ENCODE assay signal across 16 cellular contexts in genomic region chr3:37326144-37326543, GRCh38.
DNase-seq lines count a peak whose midpoint lies in the region; ATAC-seq and TF ChIP-seq lines count a peak whose summit lies in the region.
"Had no signal": no experiment of that assay in that cellular context is flagged by ENCODE, and none has a peak within 500 bp of the region (broad histone marks: within the 10 kb centered on the region; RNA-seq: fewer than 3 reads in every experiment).

No MANE protein-coding gene starts in this region.

- H3K27ac Mint-ChIP-seq in CD4-positive, CD25-positive, alpha-beta regulatory T cell, result peak overlapping the region in 2 of 3 donors; percentile 47 to 76
- peak overlapping the region; percentile 2 to 77 (median 66) for H3K27ac Mint-ChIP-seq in CD8-positive, alpha-beta memory T cell
- peak overlapping the region; percentile 35 to 83 for H3K27ac Mint-ChIP-seq in effector memory CD8-positive, alpha-beta T cell
- no peak overlapping the region for H3K27ac Mint-ChIP-seq in neural progenitor cell
- H3K27ac Mint-ChIP-seq in activated naive CD8-positive, alpha-beta T cell treated with anti-CD3 and anti-CD28 coated beads, Interleukin-2, amount 50 U/mL, for 24 hours, result no peak overlapping the region

- H3K27me3 ChIP-seq in CD4-positive, CD25-positive, alpha-beta regulatory T cell (ENCODE audit: control insufficient read depth, insufficient read depth, low read length), result no peaks in the 10 kb centered on the region
- no peaks in the 10 kb centered on the region for H3K27me3 ChIP-seq in CD8-positive, alpha-beta memory T cell (ENCODE audit: insufficient read depth, low read length, poor library complexity, severe bottlenecking)
- H3K27me3 ChIP-seq in neural progenitor cell, result no peaks in the 10 kb centered on the region

- no peaks in the 10 kb centered on the region for H3K27me3 Mint-ChIP-seq in CD4-positive, CD25-positive, alpha-beta regulatory T cell
- no peaks in the 10 kb centered on the region for H3K27me3 Mint-ChIP-seq in CD8-positive, alpha-beta memory T cell
- no peaks in the 10 kb centered on the region for H3K27me3 Mint-ChIP-seq in effector memory CD8-positive, alpha-beta T cell
- H3K27me3 Mint-ChIP-seq in neural progenitor cell (ENCODE audit: insufficient read depth, low read depth), result no peaks in the 10 kb centered on the region
- H3K27me3 Mint-ChIP-seq in activated naive CD8-positive, alpha-beta T cell treated with anti-CD3 and anti-CD28 coated beads, Interleukin-2, amount 50 U/mL, for 24 hours, result no peaks in the 10 kb centered on the region

- POLR2A ChIA-PET in CD8-positive, alpha-beta memory T cell (lab: Charles Lee), result no interaction called here

- no peaks in the 10 kb centered on the region for H3K9me3 ChIP-seq in CD4-positive, CD25-positive, alpha-beta regulatory T cell (ENCODE audit: control insufficient read depth in 2 of 2, low read length in 2 of 2)
- no peaks in the 10 kb centered on the region for H3K9me3 ChIP-seq in CD8-positive, alpha-beta memory T cell (ENCODE audit: low read length)
- H3K9me3 ChIP-seq in neural progenitor cell (ENCODE audit: low read depth), result no peaks in the 10 kb centered on the region

- no peaks in the 10 kb centered on the region for H3K4me1 ChIP-seq in CD4-positive, CD25-positive, alpha-beta regulatory T cell (ENCODE audit: control insufficient read depth, insufficient read depth, low read length, poor library complexity, severe bottlenecking)
- H3K4me1 ChIP-seq in CD8-positive, alpha-beta memory T cell (ENCODE audit: insufficient read depth, low read length), result no peaks in the 10 kb centered on the region
- H3K4me1 ChIP-seq in neural progenitor cell, result peaks cover 16% of the 10 kb centered on the region

- H3K36me3 Mint-ChIP-seq in CD4-positive, CD25-positive, alpha-beta regulatory T cell, result peaks cover 76% of the 10 kb centered on the region
- peaks cover 23 to 93% (median 59%) of the 10 kb centered on the region in 3 donors for H3K36me3 Mint-ChIP-seq in CD8-positive, alpha-beta memory T cell
- H3K36me3 Mint-ChIP-seq in effector memory CD8-positive, alpha-beta T cell (ENCODE audit: insufficient read depth), result peaks cover 88% of the 10 kb centered on the region
- peaks cover 38% of the 10 kb centered on the region for H3K36me3 Mint-ChIP-seq in neural progenitor cell
- peaks cover 71% of the 10 kb centered on the region for H3K36me3 Mint-ChIP-seq in activated naive CD8-positive, alpha-beta T cell treated with anti-CD3 and anti-CD28 coated beads, Interleukin-2, amount 50 U/mL, for 24 hours (ENCODE audit: low read depth)

- H3K79me2 ChIP-seq in neural progenitor cell (ENCODE audit: low read depth), result no peaks in the 10 kb centered on the region

- no peak overlapping the region for H3K4me3 Mint-ChIP-seq in CD4-positive, CD25-positive, alpha-beta regulatory T cell
- H3K4me3 Mint-ChIP-seq in CD8-positive, alpha-beta memory T cell, result no peak overlapping the region
- no peak overlapping the region for H3K4me3 Mint-ChIP-seq in effector memory CD8-positive, alpha-beta T cell
- no peak overlapping the region for H3K4me3 Mint-ChIP-seq in neural progenitor cell
- no peak overlapping the region for H3K4me3 Mint-ChIP-seq in activated naive CD8-positive, alpha-beta T cell treated with anti-CD3 and anti-CD28 coated beads, Interleukin-2, amount 50 U/mL, for 24 hours

- no peaks in the 10 kb centered on the region for H3F3A ChIP-seq in neural progenitor cell (ENCODE audit: low read depth)

- no peak overlapping the region for H3K9ac ChIP-seq in neural progenitor cell

- no peak overlapping the region for H3K27ac ChIP-seq in CD4-positive, CD25-positive, alpha-beta regulatory T cell (ENCODE audit: insufficient read depth, low read length, poor library complexity, severe bottlenecking)
- H3K27ac ChIP-seq in CD8-positive, alpha-beta memory T cell (ENCODE audit: low read depth, low read length), result no peak overlapping the region
- peak overlapping the region; percentile 4 for H3K27ac ChIP-seq in neural progenitor cell

- no peak overlapping the region for H3K4me3 ChIP-seq in CD4-positive, CD25-positive, alpha-beta regulatory T cell (ENCODE audit: low read depth, low read length)
- no peak overlapping the region for H3K4me3 ChIP-seq in CD8-positive, alpha-beta memory T cell (ENCODE audit: low read length)
- H3K4me3 ChIP-seq in neural progenitor cell, result no peak overlapping the region

- CTCF ChIA-PET in CD8-positive, alpha-beta memory T cell (lab: Charles Lee), result no interaction called here

- no peak for TF ChIP-seq CTCF in neural progenitor cell (IDR thresholded peaks at IDR 0.05)

- no peak for ATAC-seq in CD4-positive, CD25-positive, alpha-beta regulatory T cell (ENCODE audit: low read depth in 2 of 2)
- ATAC-seq in effector memory CD8-positive, alpha-beta T cell (replicated peaks), result no peak
- no peak for ATAC-seq in HG02610 (IDR thresholded peaks at IDR 0.05; ENCODE audit: unreplicated experiment)
- ATAC-seq in activated naive CD8-positive, alpha-beta T cell treated with anti-CD3 and anti-CD28 coated beads, Interleukin-2, amount 50 U/mL, for 24 hours, result no peak

- H3K36me3 ChIP-seq in CD4-positive, CD25-positive, alpha-beta regulatory T cell (ENCODE audit: control insufficient read depth, insufficient read depth, low read length), result peaks cover 71% of the 10 kb centered on the region
- H3K36me3 ChIP-seq in CD8-positive, alpha-beta memory T cell (ENCODE audit: insufficient read depth, low read length), result peaks cover 51% of the 10 kb centered on the region
- peaks cover 11% of the 10 kb centered on the region for H3K36me3 ChIP-seq in neural progenitor cell

- no peaks in the 10 kb centered on the region for H4K20me1 ChIP-seq in neural progenitor cell (ENCODE audit: low read depth)

- no peak for DNase-seq in CD4-positive, CD25-positive, alpha-beta regulatory T cell
- no peak for DNase-seq in CD8-positive, alpha-beta memory T cell
- DNase-seq in effector memory CD8-positive, alpha-beta T cell, result no peak
- DNase-seq in neural progenitor cell (ENCODE audit: low spot score) (no peak), NCI-H345 treated with DMSO at 0.1 percent for 48 hours (lab: John Stamatoyannopoulos, UW; ENCODE audit: unreplicated experiment) (no peak)
- no peak for DNase-seq in activated naive CD8-positive, alpha-beta T cell treated with anti-CD3 and anti-CD28 coated beads, Interleukin-2, amount 50 U/mL, for 24 hours
- DNase-seq: ACHN, AML-193, DMS79 treated with DMSO at 0.1 percent for 48 hours, HCEC 1CT, NCI-H1417, NCI-H187 treated with DMSO at 0.1 percent for 48 hours, NCI-H446, NCI-H748 treated with DMSO at 0.1 percent for 48 hours, RPMI8226 had no signal

- no peak overlapping the region for H3K4me2 ChIP-seq in neural progenitor cell

- H3K4me1 Mint-ChIP-seq in CD4-positive, CD25-positive, alpha-beta regulatory T cell, result peaks cover 0 to 50% (median 10%) of the 10 kb centered on the region in 4 donors
- H3K4me1 Mint-ChIP-seq in CD8-positive, alpha-beta memory T cell, result peaks cover 16 to 31% (median 17%) of the 10 kb centered on the region in 3 donors
- H3K4me1 Mint-ChIP-seq in effector memory CD8-positive, alpha-beta T cell (ENCODE audit: low read depth in 2 of 2), result peaks cover 9 to 14% of the 10 kb centered on the region in 2 donors
- H3K4me1 Mint-ChIP-seq in neural progenitor cell, result peaks cover 2% of the 10 kb centered on the region
- H3K4me1 Mint-ChIP-seq in activated naive CD8-positive, alpha-beta T cell treated with anti-CD3 and anti-CD28 coated beads, Interleukin-2, amount 50 U/mL, for 24 hours, result peaks cover 24% of the 10 kb centered on the region

- no peak overlapping the region for H2AFZ ChIP-seq in neural progenitor cell (replicated peaks)

- H3K9me3 Mint-ChIP-seq in CD4-positive, CD25-positive, alpha-beta regulatory T cell, result no peaks in the 10 kb centered on the region
- no peaks in the 10 kb centered on the region for H3K9me3 Mint-ChIP-seq in CD8-positive, alpha-beta memory T cell
- no peaks in the 10 kb centered on the region for H3K9me3 Mint-ChIP-seq in effector memory CD8-positive, alpha-beta T cell
- H3K9me3 Mint-ChIP-seq in neural progenitor cell, result no peaks in the 10 kb centered on the region
- H3K9me3 Mint-ChIP-seq in activated naive CD8-positive, alpha-beta T cell treated with anti-CD3 and anti-CD28 coated beads, Interleukin-2, amount 50 U/mL, for 24 hours, result no peaks in the 10 kb centered on the region

Comparison
In these comparisons a context has a peak if more than half of its experiments do, and no peak if none do; other contexts are left out.
1. H3K27ac Mint-ChIP-seq: peak in CD4-positive, CD25-positive, alpha-beta regulatory T cell (2 of 3), CD8-positive, alpha-beta memory T cell (8 of 8) and effector memory CD8-positive, alpha-beta T cell (2 of 2); none in neural progenitor cell (single experiment) and activated naive CD8-positive, alpha-beta T cell treated with anti-CD3 and anti-CD28 coated beads, Interleukin-2, amount 50 U/mL, for 24 hours (single experiment).